16 cellular contexts compared by ENCODE assay signal in the genomic region with DNA sequence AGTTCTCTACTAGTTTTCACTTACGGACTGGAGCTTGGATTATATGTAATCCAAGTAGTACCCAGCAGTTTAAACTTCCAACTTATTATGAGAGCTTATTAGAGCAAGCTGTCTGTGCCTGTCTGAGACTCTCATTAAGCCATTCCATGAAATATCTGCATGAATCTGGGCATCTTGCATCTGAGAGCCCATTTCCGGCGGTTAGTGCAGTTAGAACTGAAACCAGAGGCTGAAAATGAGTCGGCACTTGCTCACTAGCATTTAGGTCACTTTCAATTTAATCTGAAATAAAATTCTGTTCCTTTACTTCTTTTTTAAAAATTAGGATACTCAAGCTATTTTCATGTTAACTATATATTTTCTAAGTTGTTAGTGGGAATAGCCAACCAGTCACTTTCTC.
"Had no signal": no experiment of that assay in that cellular context is flagged by ENCODE, and none has a peak within 500 bp of the region (broad histone marks: within the 10 kb centered on the region; RNA-seq: fewer than 3 reads in every experiment).

No MANE protein-coding gene starts in this region.

- H3K27ac Mint-ChIP-seq: activated CD8-positive, alpha-beta T cell treated with anti-CD3 and anti-CD28 coated beads, Interleukin-2, amount 10 ng/mL, durations not matched to agents 7 days and 5 days; activated naive CD8-positive, alpha-beta T cell treated with anti-CD3 and anti-CD28 coated beads, Interleukin-2, amount 10 ng/mL, durations not matched to agents 7 days and 5 days; immature natural killer cell had no signal

- H3K4me1 ChIP-seq: breast epithelium, esophagus muscularis mucosa, pancreas, thyroid gland, uterus had no signal

- H3K4me1 Mint-ChIP-seq: activated naive CD8-positive, alpha-beta T cell treated with anti-CD3 and anti-CD28 coated beads, Interleukin-2, amount 10 ng/mL, durations not matched to agents 7 days and 5 days; immature natural killer cell had no signal

- DNase-seq: activated CD4-positive, alpha-beta T cell treated with anti-CD3 and anti-CD28 coated beads for 48 hours; activated CD8-positive, alpha-beta memory T cell treated with anti-CD3 and anti-CD28 coated beads, Interleukin-2, amount 50 U/mL, for 48 hours; activated CD8-positive, alpha-beta T cell treated with anti-CD3 and anti-CD28 coated beads, Interleukin-2, amount 10 ng/mL, durations not matched to agents 7 days and 5 days; activated naive CD8-positive, alpha-beta T cell treated with anti-CD3 and anti-CD28 coated beads, Interleukin-2, amount 10 ng/mL, durations not matched to agents 7 days and 5 days; anterior cingulate cortex; glutamatergic neuron; immature natural killer cell; midbrain; pancreas; thyroid gland; uterus; WERI-Rb-1 had no signal

- H3K9me3 Mint-ChIP-seq: activated naive CD8-positive, alpha-beta T cell treated with anti-CD3 and anti-CD28 coated beads, Interleukin-2, amount 10 ng/mL, durations not matched to agents 7 days and 5 days had no signal

- H3K4me3 Mint-ChIP-seq: activated CD8-positive, alpha-beta T cell treated with anti-CD3 and anti-CD28 coated beads, Interleukin-2, amount 10 ng/mL, durations not matched to agents 7 days and 5 days; activated naive CD8-positive, alpha-beta T cell treated with anti-CD3 and anti-CD28 coated beads, Interleukin-2, amount 10 ng/mL, durations not matched to agents 7 days and 5 days had no signal

- H3K4me3 ChIP-seq: breast epithelium, esophagus muscularis mucosa, lung, pancreas, skin epidermis, thyroid gland, uterus had no signal

- H3K27me3 ChIP-seq: breast epithelium, pancreas, thyroid gland, uterus had no signal

- ATAC-seq: activated CD8-positive, alpha-beta T cell treated with anti-CD3 and anti-CD28 coated beads, Interleukin-2, amount 10 ng/mL, durations not matched to agents 7 days and 5 days; pancreas had no signal

- H3K36me3 ChIP-seq: breast epithelium, esophagus muscularis mucosa, pancreas, thyroid gland, uterus, WERI-Rb-1 had no signal

- H3K9me3 ChIP-seq: breast epithelium, esophagus muscularis mucosa, pancreas, thyroid gland, uterus had no signal

- H3K36me3 Mint-ChIP-seq: activated naive CD8-positive, alpha-beta T cell treated with anti-CD3 and anti-CD28 coated beads, Interleukin-2, amount 10 ng/mL, durations not matched to agents 7 days and 5 days; immature natural killer cell had no signal

- H3K27ac ChIP-seq: breast epithelium, esophagus muscularis mucosa, pancreas, skin epidermis, thyroid gland, uterus, WERI-Rb-1 had no signal
